In genomic region chr3:114336122-114336697, GRCh38 we compare ENCODE assay signal across 9 cellular contexts. TPM values are rescaled to one million over a fixed set of nuclear protein-coding genes. Genes with fewer than 3 reads are reported as not detected.
DNase-seq lines count a peak whose midpoint lies in the region; ATAC-seq, FAIRE-seq and TF ChIP-seq lines count a peak whose summit lies in the region.
"Had no signal": no experiment of that assay in that cellular context is flagged by ENCODE, and none has a peak within 500 bp of the region (broad histone marks: within the 10 kb centered on the region; RNA-seq: fewer than 3 reads in every experiment).

No MANE protein-coding gene starts in this region.

- H3K9ac ChIP-seq in liver (ENCODE audit: low read depth in 1 of 2, low read length in 2 of 2), result no peak overlapping the region

- no peak overlapping the region for H3K4me3 ChIP-seq in adrenal gland
- H3K4me3 ChIP-seq in liver (ENCODE audit: low read depth in 1 of 3, low read length in 3 of 3), result no peak overlapping the region

- H3K27ac ChIP-seq in C4-2B (no peak overlapping the region), adrenal gland (no peak overlapping the region), liver (ENCODE audit: low read depth in 1 of 2, low read length in 2 of 2) (no peak overlapping the region)

- intact Hi-C loops in adrenal gland (cut with DNase I), result no loop called here

- no peak overlapping the region for H3K4me3 Mint-ChIP-seq in activated T-cell treated with anti-CD3 and anti-CD28 coated beads, Interleukin-2, amount 50 U/mL, for 4 hours

- H3K36me3 ChIP-seq in adrenal gland (replicated peaks in 1 of 2) (peaks cover 0 to 8% of the 10 kb centered on the region in 2 donors), liver (ENCODE audit: control insufficient read depth in 4 of 4, insufficient read depth in 3 of 4, low read depth in 1 of 4, low read length in 3 of 4) (peaks cover 9 to 17% (median 11%) of the 10 kb centered on the region in 4 donors)

- H3K4me1 ChIP-seq in adrenal gland (replicated peaks in 1 of 2) (peaks cover 6 to 21% of the 10 kb centered on the region in 2 donors), liver (ENCODE audit: control insufficient read depth in 4 of 4, insufficient read depth in 4 of 4, low read length in 3 of 4) (no peaks in the 10 kb centered on the region)

- H3K27me3 ChIP-seq in adrenal gland (no peaks in the 10 kb centered on the region), liver (ENCODE audit: control insufficient read depth in 4 of 4, insufficient read depth in 4 of 4, low read length in 3 of 4) (no peaks in the 10 kb centered on the region)

- peaks cover 10% of the 10 kb centered on the region for H3K36me3 Mint-ChIP-seq in activated T-cell treated with anti-CD3 and anti-CD28 coated beads, Interleukin-2, amount 50 U/mL, for 4 hours (ENCODE audit: insufficient read depth)

- peak; percentile 73 for TF ChIP-seq CTCF in C4-2B (conservative IDR thresholded peaks at IDR 0.05)
- peak; percentile 18 to 43 (median 37) for TF ChIP-seq CTCF in adrenal gland (IDR thresholded peaks at IDR 0.05)
- peak; percentile 40 for TF ChIP-seq CTCF in liver (IDR thresholded peaks at IDR 0.05; ENCODE audit: low read depth, low read length, missing input control)

- DNase-seq in GM18507 (ENCODE audit: extremely low spot score, insufficient read length, low read depth) (no peak), adrenal gland (no peak), UCSD-AML1 (lab: John Stamatoyannopoulos, UW; ENCODE audit: unreplicated experiment) (no peak), NCI-H226 (no peak)
- no peak for DNase-seq in activated T-cell treated with anti-CD3 and anti-CD28 coated beads, Interleukin-2, amount 50 U/mL, for 4 hours
- DNase-seq: amygdala had no signal

- FAIRE-seq in GM18507 (lab: Jason Lieb, UNC), result peak; percentile 63

- no peaks in the 10 kb centered on the region for H3K9me3 ChIP-seq in adrenal gland (replicated peaks in 1 of 3)
- H3K9me3 ChIP-seq in liver (ENCODE audit: control insufficient read depth in 4 of 4, low read length in 3 of 4), result no peaks in the 10 kb centered on the region

- no peak for TF ChIP-seq POLR2A in adrenal gland (IDR thresholded peaks at IDR 0.05)

- peak; percentile 26 to 44 for TF ChIP-seq RAD21 in liver (IDR thresholded peaks at IDR 0.05)

- H3K27me3 Mint-ChIP-seq in activated T-cell treated with anti-CD3 and anti-CD28 coated beads, Interleukin-2, amount 50 U/mL, for 4 hours (ENCODE audit: low read depth), result no peaks in the 10 kb centered on the region

- peaks cover 61% of the 10 kb centered on the region for H3K4me1 Mint-ChIP-seq in activated T-cell treated with anti-CD3 and anti-CD28 coated beads, Interleukin-2, amount 50 U/mL, for 4 hours (ENCODE audit: low read depth)

- no peak for ATAC-seq in GM21529 (IDR thresholded peaks at IDR 0.05; ENCODE audit: unreplicated experiment)
- ATAC-seq in activated T-cell treated with anti-CD3 and anti-CD28 coated beads, Interleukin-2, amount 50 U/mL, for 4 hours, result no peak

- no peaks in the 10 kb centered on the region for H3K9me3 Mint-ChIP-seq in activated T-cell treated with anti-CD3 and anti-CD28 coated beads, Interleukin-2, amount 50 U/mL, for 4 hours

- 71 to 78% (median 76%) methylated on average over 1 of the region's 1 CpG for WGBS in adrenal gland, 4 donors
- WGBS in liver, result 91% methylated on average over 1 of the region's 1 CpG

TF ChIP-seq in liver, 16 proteins besides CTCF, POLR2A, EP300 and RAD21:
- no peak for TF ChIP-seq SP1 (IDR thresholded peaks at IDR 0.05)
- TF ChIP-seq FOXA1 (IDR thresholded peaks at IDR 0.05), result no peak
- TF ChIP-seq JUND (IDR thresholded peaks at IDR 0.05), result no peak
- no peak for TF ChIP-seq NR2F2 (IDR thresholded peaks at IDR 0.05)
- no peak for TF ChIP-seq YY1 (IDR thresholded peaks at IDR 0.05)
- no peak for TF ChIP-seq HNF4A (conservative IDR thresholded peaks at IDR 0.05)
- no peak for TF ChIP-seq REST (IDR thresholded peaks at IDR 0.05)
- TF ChIP-seq EGR1 (IDR thresholded peaks at IDR 0.05; ENCODE audit: low read depth in 2 of 2), result no peak
- TF ChIP-seq, protein P1, sequence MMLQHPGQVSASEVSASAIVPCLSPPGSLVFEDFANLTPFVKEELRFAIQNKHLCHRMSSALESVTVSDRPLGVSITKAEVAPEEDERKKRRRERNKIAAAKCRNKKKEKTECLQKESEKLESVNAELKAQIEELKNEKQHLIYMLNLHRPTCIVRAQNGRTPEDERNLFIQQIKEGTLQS (IDR thresholded peaks at IDR 0.05), result no peak
- TF ChIP-seq RXRA (IDR thresholded peaks at IDR 0.05), result no peak
- TF ChIP-seq TAF1 (conservative IDR thresholded peaks at IDR 0.05), result no peak
- TF ChIP-seq, protein P2, sequence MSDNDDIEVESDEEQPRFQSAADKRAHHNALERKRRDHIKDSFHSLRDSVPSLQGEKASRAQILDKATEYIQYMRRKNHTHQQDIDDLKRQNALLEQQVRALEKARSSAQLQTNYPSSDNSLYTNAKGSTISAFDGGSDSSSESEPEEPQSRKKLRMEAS (IDR thresholded peaks at IDR 0.05), result no peak
- no peak for TF ChIP-seq GABPA (IDR thresholded peaks at IDR 0.05 in 1 of 2, conservative IDR thresholded peaks at IDR 0.05 in 1 of 2)
- TF ChIP-seq ZBTB33 (IDR thresholded peaks at IDR 0.05), result no peak
- TF ChIP-seq FOXA2 (IDR thresholded peaks at IDR 0.05), result no peak
- no peak for TF ChIP-seq HNF4G (IDR thresholded peaks at IDR 0.05)

RNA-seq across cellular contexts. Expression of gene TIGIT, which starts 42.4 kb away (rescaled TPM):
- total RNA-seq in adrenal gland (under 1 TPM in 5 of 8 donors, not detected in 3; 0.14 to 0.61 (median 0.26) TPM), liver (under 1 TPM; 0.51 to 0.92 TPM)
- polyA plus RNA-seq in adrenal gland (under 1 TPM; 0.05 to 0.24 (median 0.13) TPM), liver (under 1 TPM; 0.06 to 0.24 TPM)
- 10 to 100 TPM; 16.7 to 22.6 (median 20.9) TPM for total RNA-seq in activated T-cell treated with anti-CD3 and anti-CD28 coated beads, Interleukin-2, amount 50 U/mL, for 4 hours

Comparison
In these comparisons a context has a peak if more than half of its experiments do, and no peak if none do; other contexts are left out.
1. RNA of gene TIGIT, which starts 42.4 kb away (total RNA-seq): 16.7 to 22.6 TPM in activated T-cell treated with anti-CD3 and anti-CD28 coated beads, Interleukin-2, amount 50 U/mL, for 4 hours; 0.51 to 0.92 TPM in liver and 0.14 to 0.61 TPM in adrenal gland; every median in the first group is over 4 times any median in the second.
2. Peak in every context shown above with its lines, with median percentiles within 50 percentile points of each other: CTCF ChIP-seq.